Comparison of ENCODE assay signal across 8 cellular contexts in genomic region chr11:67629386-67630229, GRCh38. TPM values are rescaled to one million over a fixed set of nuclear protein-coding genes. Genes with fewer than 3 reads are reported as not detected.
DNase-seq lines count a peak whose midpoint lies in the region; ATAC-seq, FAIRE-seq and TF ChIP-seq lines count a peak whose summit lies in the region.

Gene NUDT8, minus strand, starts transcription at chr11:67629937. Its CDS starts 26 bp downstream, at chr11:67629911.

- H3K36me3 Mint-ChIP-seq in activated B cell treated with CpG ODN at 0.5 μM for 24 hours (ENCODE audit: low read depth): peaks cover 1% of the 10 kb centered on the region

- H3K9me3 Mint-ChIP-seq in activated B cell treated with CpG ODN at 0.5 μM for 24 hours: no peaks in the 10 kb centered on the region

- no peaks in the 10 kb centered on the region for H4K20me1 ChIP-seq in keratinocyte (ENCODE audit: control insufficient read depth, extremely low read depth, insufficient read depth, low read length)

- CTCF ChIA-PET in activated B cell treated with CpG ODN at 0.5 μM for 24 hours (lab: Charles Lee): interaction anchor here (0.6 to 4.7 kb wide), 18 partner anchors 10 to 85 kb away, joined by 3 to 43 read pairs (median 4); partner anchors contain the start of genes ACY3 and GSTP1

- H3K27me3 Mint-ChIP-seq in activated B cell treated with CpG ODN at 0.5 μM for 24 hours: no peaks in the 10 kb centered on the region

- no peak for TF ChIP-seq CTCF in activated B cell treated with CpG ODN at 0.5 μM for 24 hours (IDR thresholded peaks at IDR 0.05)
- TF ChIP-seq CTCF in keratinocyte (optimal IDR thresholded peaks at IDR 0.05 in 1 of 3, IDR thresholded peaks at IDR 0.05 in 1 of 3, conservative IDR thresholded peaks at IDR 0.05 in 1 of 3; ENCODE audit: extremely low read depth in 1 of 3, insufficient read depth in 2 of 3, low read length in 3 of 3): peak in 2 of 3 experiments; percentile 85 to 93

- DNase-seq in NCI-H524 (lab: John Stamatoyannopoulos, UW) (peak; percentile 31 to 73), NCI-H524 treated with DMSO at 0.1 percent for 48 hours (lab: John Stamatoyannopoulos, UW) (no peak), NCI-H1694 treated with DMSO at 0.1 percent for 48 hours (lab: John Stamatoyannopoulos, UW) (peak; percentile 67), activated B cell treated with CpG ODN at 0.5 μM for 24 hours (peak; percentile 91), keratinocyte (ENCODE audit: low read depth, low spot score) (no peak)
- peak; percentile 83 for DNase-seq in central memory CD4-positive, alpha-beta T cell
- peak; percentile 80 to 86 (median 85) for DNase-seq in stimulated activated CD4-positive, alpha-beta T cell treated with anti-CD3 and anti-CD28 coated beads, Interleukin-12 subunit alpha, Interleukin-12 subunit beta, amount 100 ng/mL, for 48 hours (ENCODE audit: low read depth in 2 of 3, low spot score in 1 of 3)

- no peak for FAIRE-seq in keratinocyte (lab: Jason Lieb, UNC)

- peak within 1 kb of the TSS; percentile 76 for H3K9ac ChIP-seq in keratinocyte (ENCODE audit: control insufficient read depth, extremely low read depth, insufficient read depth, low read length)

- peaks cover 6% of the 10 kb centered on the region for H3K4me1 ChIP-seq in keratinocyte (ENCODE audit: control insufficient read depth, extremely low read depth, insufficient read depth, low read length)

- no peaks in the 10 kb centered on the region for H3K9me3 ChIP-seq in keratinocyte (ENCODE audit: control insufficient read depth, low read depth, low read length)

- peak within 1 kb of the TSS; percentile 90 for H2AFZ ChIP-seq in keratinocyte (ENCODE audit: control insufficient read depth, low read length)

- peak within 1 kb of the TSS; percentile 87 for H3K4me3 Mint-ChIP-seq in activated B cell treated with CpG ODN at 0.5 μM for 24 hours

- peak within 1 kb of the TSS; percentile 66 to 78 (median 73) for H3K4me3 ChIP-seq in keratinocyte (ENCODE audit: control insufficient read depth in 2 of 3, extremely low read depth in 1 of 3, insufficient read depth in 2 of 3, low read depth in 1 of 3, low read length in 3 of 3)

- H3K79me2 ChIP-seq in keratinocyte (ENCODE audit: control insufficient read depth, insufficient read depth, low read length): no peaks in the 10 kb centered on the region

- dilution Hi-C loops in keratinocyte (cut with MboI; ENCODE audit: extremely low pct_ligation_motif_present, low sequenced_read_pairs): no loop called here

- POLR2A ChIA-PET in activated B cell treated with CpG ODN at 0.5 μM for 24 hours (lab: Charles Lee): interaction anchor here (0.6 to 4.3 kb wide), 22 partner anchors 9 to 277 kb away, joined by 3 to 58 read pairs (median 4); partner anchors contain the start of genes ACY3, CDK2AP2, GSTP1 and PITPNM1

- H3K27me3 ChIP-seq in keratinocyte (ENCODE audit: control insufficient read depth, extremely low read depth, insufficient read depth, low read length): no peaks in the 10 kb centered on the region

- H3K36me3 ChIP-seq in keratinocyte (ENCODE audit: control insufficient read depth in 2 of 2, extremely low read depth in 1 of 2, insufficient read depth in 2 of 2, low read length in 2 of 2): no peaks in the 10 kb centered on the region

- H3K9me1 ChIP-seq in keratinocyte (ENCODE audit: control insufficient read depth, extremely low read depth, insufficient read depth, low read length): no peaks in the 10 kb centered on the region

- ATAC-seq in HG02852 (IDR thresholded peaks at IDR 0.05; ENCODE audit: unreplicated experiment) (peak; percentile 42), activated B cell treated with CpG ODN at 0.5 μM for 24 hours (ENCODE audit: low read depth) (peak; percentile 56)

- H3K27ac Mint-ChIP-seq in activated B cell treated with CpG ODN at 0.5 μM for 24 hours: peak within 1 kb of the TSS; percentile 88

- peak within 1 kb of the TSS; percentile 76 for H3K4me2 ChIP-seq in keratinocyte (ENCODE audit: control insufficient read depth, extremely low read depth, insufficient read depth, low read depth, low read length)

- peak within 1 kb of the TSS; percentile 64 for H3K27ac ChIP-seq in keratinocyte (ENCODE audit: control insufficient read depth, insufficient read depth, low read length)

- peaks cover 13% of the 10 kb centered on the region for H3K4me1 Mint-ChIP-seq in activated B cell treated with CpG ODN at 0.5 μM for 24 hours

- intact Hi-C loops in activated B cell treated with CpG ODN at 0.5 μM for 24 hours (cut with micrococcal nuclease): loop anchor here (1.0 to 5.0 kb wide), 11 partner anchors 11 to 277 kb away; partner anchors contain the start of genes GSTP1, POLD4, PPP1CA and TBC1D10C

RNA-seq across cellular contexts. Expression of gene NUDT8, which starts in this region (rescaled TPM):
- total RNA-seq in activated B cell treated with CpG ODN at 0.5 μM for 24 hours: 5.3 and 6.1 TPM in 2 replicates
- 1.1 to 1.6 TPM (median 1.5 TPM) in 3 replicates for polyA plus RNA-seq in keratinocyte
- polyA plus RNA-seq in keratinocyte (2011; ENCODE audit: low read depth): not detected
- 0.68 and 2.5 TPM in 2 replicates for polyA plus RNA-seq in keratinocyte (2011; cell fraction: cytosol; rRNA removed)
- 1.9 and 2.7 TPM in 2 replicates for polyA plus RNA-seq in keratinocyte (2011; cell fraction: nucleus; rRNA removed)
- 6.7 and 15.8 TPM in 2 replicates for polyA plus RNA-seq in keratinocyte (2012; ENCODE audit: low replicate concordance)
- polyA minus RNA-seq in keratinocyte: 0.72 to 1.8 TPM in 2 of 3 replicates, not detected in the other
- not detected for polyA minus RNA-seq in keratinocyte (2011; cell fraction: cytosol; rRNA and poly(A)+ RNA removed)
- 1.2 TPM in 1 of 2 replicates, not detected in the other for polyA minus RNA-seq in keratinocyte (2011; cell fraction: nucleus; rRNA and poly(A)+ RNA removed)

Comparison
In these comparisons a context has a peak if more than half of its experiments do, and no peak if none do; other contexts are left out.
1. DNase-seq: peak in NCI-H524 (2 of 2), NCI-H1694 treated with DMSO at 0.1 percent for 48 hours (single experiment), activated B cell treated with CpG ODN at 0.5 μM for 24 hours (single experiment), central memory CD4-positive, alpha-beta T cell (single experiment) and stimulated activated CD4-positive, alpha-beta T cell treated with anti-CD3 and anti-CD28 coated beads, Interleukin-12 subunit alpha, Interleukin-12 subunit beta, amount 100 ng/mL, for 48 hours (3 of 3); none in NCI-H524 treated with DMSO at 0.1 percent for 48 hours (single experiment) and keratinocyte (single experiment).